8 cellular contexts compared by ENCODE assay signal in the genomic region with DNA sequence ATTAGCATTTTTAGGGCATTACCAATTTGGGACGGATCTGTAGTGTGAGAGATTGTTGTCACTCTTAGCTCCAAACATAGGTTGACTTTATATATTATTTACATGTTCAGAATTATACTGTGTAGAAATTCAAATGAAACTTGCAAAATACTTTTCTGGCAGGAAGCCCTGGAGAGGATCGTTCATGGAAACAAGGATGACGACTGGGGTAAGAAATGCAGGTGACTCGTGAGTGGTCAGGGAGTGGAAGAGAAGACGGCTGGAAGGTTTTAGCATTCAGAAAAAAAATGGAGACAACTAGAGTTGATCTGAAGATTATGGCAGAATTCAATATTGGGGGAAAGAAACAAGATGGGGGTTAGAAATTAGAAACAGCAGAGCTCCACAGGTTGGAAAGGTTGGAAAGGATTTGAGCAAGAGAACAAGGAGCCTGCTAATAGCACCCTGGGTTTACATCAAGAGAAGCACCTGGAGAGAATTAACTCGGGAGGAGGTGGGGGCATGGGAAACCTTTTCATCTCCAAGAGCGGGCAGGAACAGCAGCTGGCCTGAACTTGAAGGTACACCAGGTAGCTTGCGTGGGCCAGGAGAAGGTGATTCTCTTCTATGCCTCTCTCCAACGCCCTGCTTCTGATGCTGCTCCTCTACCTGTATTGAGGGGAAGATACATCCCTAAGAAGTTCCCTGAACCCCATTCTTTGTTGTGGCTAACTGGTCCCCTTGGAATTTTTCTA. TPM values are rescaled to one million over a fixed set of nuclear protein-coding genes. Genes with fewer than 3 reads are reported as not detected.
DNase-seq lines count a peak whose midpoint lies in the region; ATAC-seq lines count a peak whose summit lies in the region.

No MANE protein-coding gene starts in this region.

- H3K27me3 Mint-ChIP-seq in activated CD4-positive, alpha-beta T cell treated with anti-CD3 and anti-CD28 coated beads, Interleukin-2, amount 10 ng/mL, durations not matched to agents 7 days and 5 days = no peaks in the 10 kb centered on the region
- H3K27me3 Mint-ChIP-seq in activated naive CD8-positive, alpha-beta T cell = no peaks in the 10 kb centered on the region

- peaks cover 50% of the 10 kb centered on the region for H3K4me1 Mint-ChIP-seq in activated CD4-positive, alpha-beta T cell treated with anti-CD3 and anti-CD28 coated beads, Interleukin-2, amount 10 ng/mL, durations not matched to agents 7 days and 5 days
- H3K4me1 Mint-ChIP-seq in activated naive CD8-positive, alpha-beta T cell (ENCODE audit: low read depth) = peaks cover 53% of the 10 kb centered on the region

- POLR2A ChIA-PET in activated CD4-positive, alpha-beta T cell treated with anti-CD3 and anti-CD28 coated beads, Interleukin-2, amount 10 ng/mL, durations not matched to agents 7 days and 5 days (lab: Charles Lee) = no interaction called here

- no peak overlapping the region for H3K4me3 Mint-ChIP-seq in activated CD4-positive, alpha-beta T cell treated with anti-CD3 and anti-CD28 coated beads, Interleukin-2, amount 10 ng/mL, durations not matched to agents 7 days and 5 days
- H3K4me3 Mint-ChIP-seq in activated naive CD8-positive, alpha-beta T cell = peak overlapping the region; percentile 52

- no peaks in the 10 kb centered on the region for H3K36me3 Mint-ChIP-seq in activated CD4-positive, alpha-beta T cell treated with anti-CD3 and anti-CD28 coated beads, Interleukin-2, amount 10 ng/mL, durations not matched to agents 7 days and 5 days (ENCODE audit: low read depth)
- H3K36me3 Mint-ChIP-seq in activated naive CD8-positive, alpha-beta T cell = no peaks in the 10 kb centered on the region

- ATAC-seq in HG02885 (IDR thresholded peaks at IDR 0.05; ENCODE audit: poor library complexity, unreplicated experiment) (no peak), GM21723 (IDR thresholded peaks at IDR 0.05; ENCODE audit: unreplicated experiment) (no peak)

- H3K27ac Mint-ChIP-seq in activated CD4-positive, alpha-beta T cell treated with anti-CD3 and anti-CD28 coated beads, Interleukin-2, amount 10 ng/mL, durations not matched to agents 7 days and 5 days = peak overlapping the region; percentile 52
- peak overlapping the region; percentile 88 for H3K27ac Mint-ChIP-seq in activated naive CD8-positive, alpha-beta T cell

- H3K27ac ChIP-seq in temporal lobe (ENCODE audit: low read depth, low read length) = peak overlapping the region; percentile 80

- no peaks in the 10 kb centered on the region for H3K9me3 Mint-ChIP-seq in activated CD4-positive, alpha-beta T cell treated with anti-CD3 and anti-CD28 coated beads, Interleukin-2, amount 10 ng/mL, durations not matched to agents 7 days and 5 days
- H3K9me3 Mint-ChIP-seq in activated naive CD8-positive, alpha-beta T cell (ENCODE audit: low read depth) = no peaks in the 10 kb centered on the region

- DNase-seq in activated CD4-positive, alpha-beta T cell treated with anti-CD3 and anti-CD28 coated beads, Interleukin-2, amount 10 ng/mL, durations not matched to agents 7 days and 5 days = no peak
- DNase-seq in activated CD4-positive, alpha-beta T cell treated with anti-CD3 and anti-CD28 coated beads, Interleukin-2, amount 50 U/mL, for 48 hours = no peak
- DNase-seq in islet precursor cell = peak; percentile 70
- no peak for DNase-seq in NCI-H2196 treated with DMSO at 0.1 percent for 48 hours (lab: John Stamatoyannopoulos, UW; ENCODE audit: unreplicated experiment)

- CTCF ChIA-PET in activated CD4-positive, alpha-beta T cell treated with anti-CD3 and anti-CD28 coated beads, Interleukin-2, amount 10 ng/mL, durations not matched to agents 7 days and 5 days (lab: Charles Lee) = interaction anchor here (0.6 to 2.5 kb wide), 19 partner anchors 10 to 742 kb away, joined by 3 to 14 read pairs (median 3); no protein-coding TSS in a partner anchor

RNA-seq across cellular contexts. Expression of gene GLRX, which starts 37.0 kb away (rescaled TPM):
- total RNA-seq in activated CD4-positive, alpha-beta T cell treated with anti-CD3 and anti-CD28 coated beads, Interleukin-2, amount 10 ng/mL, durations not matched to agents 7 days and 5 days = 10 to 100 TPM; 60.2 to 61.1 TPM
- total RNA-seq in temporal lobe = 8.4 TPM
